Comparison of ENCODE assay signal across 9 cellular contexts in the genomic region with DNA sequence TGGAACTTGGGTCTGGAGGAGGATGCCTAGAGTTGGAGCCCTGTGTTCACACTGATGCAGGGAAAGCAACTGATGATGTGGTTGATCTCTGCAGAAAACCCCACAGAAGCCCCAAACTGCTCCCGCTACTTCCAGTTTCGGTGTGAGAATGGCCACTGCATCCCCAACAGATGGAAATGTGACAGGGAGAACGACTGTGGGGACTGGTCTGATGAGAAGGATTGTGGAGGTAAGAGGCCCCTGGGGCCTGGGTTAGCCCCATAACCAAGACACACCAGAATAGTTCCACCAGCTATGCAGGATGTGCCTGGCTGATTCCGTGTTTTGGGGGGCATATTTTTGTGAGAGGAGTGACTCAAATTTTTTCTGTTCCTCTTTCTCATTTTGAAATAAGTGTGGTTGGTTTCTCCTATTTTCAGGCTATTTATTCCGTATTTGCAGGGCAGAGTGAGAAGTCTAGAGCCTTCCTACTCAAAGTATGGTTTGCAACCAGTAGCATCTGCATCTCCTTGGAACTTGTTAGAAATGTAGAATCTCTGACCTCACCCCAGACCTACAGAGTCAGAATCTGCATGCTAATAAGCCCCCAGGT.
DNase-seq lines count a peak whose midpoint lies in the region; ATAC-seq and TF ChIP-seq lines count a peak whose summit lies in the region.
"Had no signal": no experiment of that assay in that cellular context is flagged by ENCODE, and none has a peak within 500 bp of the region (broad histone marks: within the 10 kb centered on the region; RNA-seq: fewer than 3 reads in every experiment).

No MANE protein-coding gene starts in this region.

- no peak for DNase-seq in activated naive CD4-positive, alpha-beta T cell treated with anti-CD3 and anti-CD28 coated beads for 36 hours
- no peak for DNase-seq in activated naive CD4-positive, alpha-beta T cell treated with anti-CD3 and anti-CD28 coated beads, Interleukin-2, amount 50 U/mL, for 16 hours
- no peak for DNase-seq in T-helper 17 cell
- DNase-seq in stimulated activated naive CD8-positive, alpha-beta T cell treated with anti-CD3 and anti-CD28 coated beads, Interleukin-15, amount 100 ng/mL, for 72 hours: peak in 1 of 2 donors; percentile 45
- DNase-seq in DMS153 (lab: John Stamatoyannopoulos, UW): no peak
- DNase-seq in osteocyte (ENCODE audit: extremely low spot score, unreplicated experiment): no peak
- DNase-seq in brain microvascular endothelial cell: no peak

- H3K9me3 Mint-ChIP-seq in activated naive CD4-positive, alpha-beta T cell treated with anti-CD3 and anti-CD28 coated beads for 36 hours: no peaks in the 10 kb centered on the region
- no peaks in the 10 kb centered on the region for H3K9me3 Mint-ChIP-seq in stimulated activated naive CD8-positive, alpha-beta T cell treated with anti-CD3 and anti-CD28 coated beads, Interleukin-15, amount 100 ng/mL, for 72 hours
- H3K9me3 Mint-ChIP-seq in osteocyte (ENCODE audit: unreplicated experiment): no peaks in the 10 kb centered on the region

- CTCF ChIA-PET in activated naive CD4-positive, alpha-beta T cell treated with anti-CD3 and anti-CD28 coated beads for 36 hours (lab: Charles Lee): interaction anchor here (0.5 to 2.8 kb wide), 6 partner anchors 129 to 270 kb away, joined by 3 to 23 read pairs (median 6); no protein-coding TSS in a partner anchor

- in situ Hi-C loops in brain microvascular endothelial cell (cut with HindIII; ENCODE audit: low pct_ligation_motif_present, low sequenced_read_pairs): no loop called here

- H3K27me3 Mint-ChIP-seq in activated naive CD4-positive, alpha-beta T cell treated with anti-CD3 and anti-CD28 coated beads for 36 hours (ENCODE audit: low read depth): no peaks in the 10 kb centered on the region
- H3K27me3 Mint-ChIP-seq in T-helper 17 cell (no peaks in the 10 kb centered on the region), osteocyte (ENCODE audit: unreplicated experiment) (peaks cover 65% of the 10 kb centered on the region)
- no peaks in the 10 kb centered on the region for H3K27me3 Mint-ChIP-seq in stimulated activated naive CD8-positive, alpha-beta T cell treated with anti-CD3 and anti-CD28 coated beads, Interleukin-15, amount 100 ng/mL, for 72 hours

- peaks cover 14% of the 10 kb centered on the region for H3K4me1 Mint-ChIP-seq in activated naive CD4-positive, alpha-beta T cell treated with anti-CD3 and anti-CD28 coated beads for 36 hours (ENCODE audit: low read depth)
- H3K4me1 Mint-ChIP-seq in T-helper 17 cell (peaks cover 12% of the 10 kb centered on the region), osteocyte (ENCODE audit: unreplicated experiment) (no peaks in the 10 kb centered on the region)
- peaks cover 36% of the 10 kb centered on the region for H3K4me1 Mint-ChIP-seq in stimulated activated naive CD8-positive, alpha-beta T cell treated with anti-CD3 and anti-CD28 coated beads, Interleukin-15, amount 100 ng/mL, for 72 hours

- H3K27ac ChIP-seq in brain microvascular endothelial cell: no peak overlapping the region
- H3K27ac ChIP-seq: SK-N-MC had no signal

- H3K27ac Mint-ChIP-seq in activated naive CD4-positive, alpha-beta T cell treated with anti-CD3 and anti-CD28 coated beads for 36 hours: peak overlapping the region; percentile 60
- H3K27ac Mint-ChIP-seq in T-helper 17 cell (peak overlapping the region; percentile 67), osteocyte (ENCODE audit: unreplicated experiment) (no peak overlapping the region)
- peak overlapping the region; percentile 77 to 90 for H3K27ac Mint-ChIP-seq in stimulated activated naive CD8-positive, alpha-beta T cell treated with anti-CD3 and anti-CD28 coated beads, Interleukin-15, amount 100 ng/mL, for 72 hours

- H3K27me3 ChIP-seq in brain microvascular endothelial cell (replicated peaks): no peaks in the 10 kb centered on the region

- peaks cover 29% of the 10 kb centered on the region for H3K36me3 Mint-ChIP-seq in activated naive CD4-positive, alpha-beta T cell treated with anti-CD3 and anti-CD28 coated beads for 36 hours (ENCODE audit: low read depth)
- H3K36me3 Mint-ChIP-seq in T-helper 17 cell (ENCODE audit: low read depth): peaks cover 18% of the 10 kb centered on the region
- H3K36me3 Mint-ChIP-seq in osteocyte (ENCODE audit: unreplicated experiment): peaks cover 5% of the 10 kb centered on the region

- ATAC-seq in HG02973 (IDR thresholded peaks at IDR 0.05; ENCODE audit: unreplicated experiment): peak; percentile 63
- ATAC-seq in T-helper 17 cell: peak; percentile 38
- peak; percentile 88 for ATAC-seq in stimulated activated naive CD8-positive, alpha-beta T cell treated with anti-CD3 and anti-CD28 coated beads, Interleukin-15, amount 100 ng/mL, for 72 hours

- no peak for TF ChIP-seq CTCF in osteocyte (IDR thresholded peaks at IDR 0.05)
- TF ChIP-seq CTCF in brain microvascular endothelial cell (IDR thresholded peaks at IDR 0.05; ENCODE audit: low read depth, low read length, missing control alignments): no peak

- intact Hi-C loops in activated naive CD4-positive, alpha-beta T cell treated with anti-CD3 and anti-CD28 coated beads for 36 hours (cut with micrococcal nuclease): no loop called here

- H3K36me3 ChIP-seq in brain microvascular endothelial cell (replicated peaks): no peaks in the 10 kb centered on the region

- no peak overlapping the region for H3K4me3 ChIP-seq in brain microvascular endothelial cell (ENCODE audit: low read depth, low read length)
- H3K4me3 ChIP-seq: SK-N-MC had no signal

- no peaks in the 10 kb centered on the region for H3K9me3 ChIP-seq in T-helper 17 cell (ENCODE audit: control insufficient read depth, low read length, poor library complexity, severe bottlenecking)

- H3K4me3 Mint-ChIP-seq in activated naive CD4-positive, alpha-beta T cell treated with anti-CD3 and anti-CD28 coated beads for 36 hours: no peak overlapping the region
- H3K4me3 Mint-ChIP-seq in T-helper 17 cell (no peak overlapping the region), osteocyte (ENCODE audit: unreplicated experiment) (no peak overlapping the region)
- peak overlapping the region; percentile 17 to 29 for H3K4me3 Mint-ChIP-seq in stimulated activated naive CD8-positive, alpha-beta T cell treated with anti-CD3 and anti-CD28 coated beads, Interleukin-15, amount 100 ng/mL, for 72 hours

Comparison
In these comparisons a context has a peak if more than half of its experiments do, and no peak if none do; other contexts are left out.
1. H3K4me3 Mint-ChIP-seq: peak in stimulated activated naive CD8-positive, alpha-beta T cell treated with anti-CD3 and anti-CD28 coated beads, Interleukin-15, amount 100 ng/mL, for 72 hours (2 of 2); none in activated naive CD4-positive, alpha-beta T cell treated with anti-CD3 and anti-CD28 coated beads for 36 hours (single experiment), T-helper 17 cell (single experiment) and osteocyte (single experiment).
2. ATAC-seq: peak in every context shown above with its lines; median percentile 88 in stimulated activated naive CD8-positive, alpha-beta T cell treated with anti-CD3 and anti-CD28 coated beads, Interleukin-15, amount 100 ng/mL, for 72 hours; 63 in HG02973; 38 in T-helper 17 cell.